ENCODE assay signal across 1 cellular context in genomic region chr6:34235605-34236422, GRCh38.
TF ChIP-seq lines count a peak whose summit lies in the region.

No MANE protein-coding gene starts in this region.

TF ChIP-seq in WTC11, 78 proteins besides CTCF, POLR2A, EP300 and RAD21 (continued from another document):
- TF ChIP-seq ZNF512 (CRISPR knock-in tag; IDR thresholded peaks at IDR 0.05; ENCODE audit: borderline replicate concordance) (no peak), SMAD3 (CRISPR knock-in tag; IDR thresholded peaks at IDR 0.05; ENCODE audit: borderline replicate concordance) (no peak), ZNF671 (CRISPR knock-in tag; IDR thresholded peaks at IDR 0.05) (no peak), FOXK1 (CRISPR knock-in tag; IDR thresholded peaks at IDR 0.05) (0 out of 2 replicates have a peak, but pooled peaks have one; percentile 65), ZNF138 (CRISPR knock-in tag; conservative IDR thresholded peaks at IDR 0.05) (no peak), USF1 (CRISPR knock-in tag; IDR thresholded peaks at IDR 0.05) (peak; percentile 35; the same call in 1 of the 2 replicates), CBFB (CRISPR knock-in tag; IDR thresholded peaks at IDR 0.05; ENCODE audit: low read depth) (0 out of 2 replicates have a peak, but pooled peaks have one; percentile 23), ETV6 (CRISPR knock-in tag; IDR thresholded peaks at IDR 0.05) (peak; percentile 43; the same call in 1 of the 2 replicates), TEAD1 (CRISPR knock-in tag; IDR thresholded peaks at IDR 0.05) (peak; percentile 72; the same call in 1 of the 2 replicates), IRF2 (CRISPR knock-in tag; IDR thresholded peaks at IDR 0.05; ENCODE audit: borderline replicate concordance, low read depth) (no peak), PRRX2 (CRISPR knock-in tag; IDR thresholded peaks at IDR 0.05) (peak; percentile 90), NFYB (CRISPR knock-in tag; conservative IDR thresholded peaks at IDR 0.05; ENCODE audit: low read depth) (no peak), IRF1 (CRISPR knock-in tag; IDR thresholded peaks at IDR 0.05) (no peak), JAZF1 (CRISPR knock-in tag; IDR thresholded peaks at IDR 0.05) (no peak), ZBTB21 (CRISPR knock-in tag; IDR thresholded peaks at IDR 0.05; ENCODE audit: borderline replicate concordance) (no peak), ZNF416 (CRISPR knock-in tag; IDR thresholded peaks at IDR 0.05) (peak; percentile 72), ZNF232 (CRISPR knock-in tag; IDR thresholded peaks at IDR 0.05) (no peak), ZNF532 (CRISPR knock-in tag; IDR thresholded peaks at IDR 0.05; ENCODE audit: borderline replicate concordance) (peak; percentile 50; the same call in 1 of the 2 replicates), AR (CRISPR knock-in tag; IDR thresholded peaks at IDR 0.05) (peak; percentile 82; the same call in 1 of the 2 replicates), CREM (CRISPR knock-in tag; IDR thresholded peaks at IDR 0.05) (no peak; the same call in 1 of the 2 replicates), ZNF121 (CRISPR knock-in tag; IDR thresholded peaks at IDR 0.05) (no peak), TCF7 (CRISPR knock-in tag; IDR thresholded peaks at IDR 0.05; ENCODE audit: low read depth) (no peak), ESRRA (CRISPR knock-in tag; IDR thresholded peaks at IDR 0.05; ENCODE audit: borderline replicate concordance) (no peak), KAT7 (CRISPR knock-in tag; IDR thresholded peaks at IDR 0.05; ENCODE audit: borderline replicate concordance) (no peak; the same call in 1 of the 2 replicates), ZMAT4 (CRISPR knock-in tag; IDR thresholded peaks at IDR 0.05) (no peak), ZNF263 (CRISPR knock-in tag; IDR thresholded peaks at IDR 0.05; ENCODE audit: low read depth) (no peak)
- TF ChIP-seq, protein P1, sequence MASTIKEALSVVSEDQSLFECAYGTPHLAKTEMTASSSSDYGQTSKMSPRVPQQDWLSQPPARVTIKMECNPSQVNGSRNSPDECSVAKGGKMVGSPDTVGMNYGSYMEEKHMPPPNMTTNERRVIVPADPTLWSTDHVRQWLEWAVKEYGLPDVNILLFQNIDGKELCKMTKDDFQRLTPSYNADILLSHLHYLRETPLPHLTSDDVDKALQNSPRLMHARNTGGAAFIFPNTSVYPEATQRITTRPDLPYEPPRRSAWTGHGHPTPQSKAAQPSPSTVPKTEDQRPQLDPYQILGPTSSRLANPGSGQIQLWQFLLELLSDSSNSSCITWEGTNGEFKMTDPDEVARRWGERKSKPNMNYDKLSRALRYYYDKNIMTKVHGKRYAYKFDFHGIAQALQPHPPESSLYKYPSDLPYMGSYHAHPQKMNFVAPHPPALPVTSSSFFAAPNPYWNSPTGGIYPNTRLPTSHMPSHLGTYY (CRISPR knock-in tag; IDR thresholded peaks at IDR 0.05) = peak; percentile 89
- TF ChIP-seq, protein P2, sequence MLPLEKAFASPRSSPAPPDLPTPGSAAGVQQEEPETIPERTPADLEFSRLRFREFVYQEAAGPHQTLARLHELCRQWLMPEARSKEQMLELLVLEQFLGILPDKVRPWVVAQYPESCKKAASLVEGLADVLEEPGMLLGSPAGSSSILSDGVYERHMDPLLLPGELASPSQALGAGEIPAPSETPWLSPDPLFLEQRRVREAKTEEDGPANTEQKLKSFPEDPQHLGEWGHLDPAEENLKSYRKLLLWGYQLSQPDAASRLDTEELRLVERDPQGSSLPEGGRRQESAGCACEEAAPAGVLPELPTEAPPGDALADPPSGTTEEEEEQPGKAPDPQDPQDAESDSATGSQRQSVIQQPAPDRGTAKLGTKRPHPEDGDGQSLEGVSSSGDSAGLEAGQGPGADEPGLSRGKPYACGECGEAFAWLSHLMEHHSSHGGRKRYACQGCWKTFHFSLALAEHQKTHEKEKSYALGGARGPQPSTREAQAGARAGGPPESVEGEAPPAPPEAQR (CRISPR knock-in tag; IDR thresholded peaks at IDR 0.05) = no peak
